ENCODE assay signal across 1 cellular context in the genomic region with DNA sequence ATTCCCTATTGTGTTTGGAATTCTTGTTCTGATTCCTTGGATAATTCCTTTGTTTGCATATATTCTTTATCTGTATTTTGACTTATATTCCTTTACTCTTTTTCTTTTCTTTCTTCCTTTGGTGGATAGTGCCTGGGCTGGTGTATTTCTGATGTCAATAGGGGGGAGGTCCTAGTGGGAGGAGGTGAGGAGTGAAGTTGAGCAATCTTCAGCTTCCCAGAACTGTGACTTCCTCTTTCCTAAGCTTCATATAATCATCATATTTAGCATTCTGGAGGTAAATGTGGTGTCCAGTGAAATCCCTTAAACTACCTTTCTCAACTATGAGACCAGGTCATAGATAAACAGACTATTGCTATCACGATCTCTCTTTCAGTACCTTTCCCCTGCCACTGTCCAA.
TF ChIP-seq lines count a peak whose summit lies in the region.

No MANE protein-coding gene starts in this region.

TF ChIP-seq in H1, 55 proteins besides CTCF, POLR2A, EP300 and RAD21:
- no peak for TF ChIP-seq JUN (IDR thresholded peaks at IDR 0.05; ENCODE audit: low read depth, low read length)
- TF ChIP-seq EGR1 (IDR thresholded peaks at IDR 0.05; ENCODE audit: borderline replicate concordance, low read depth, low read length) = no peak
- no peak for TF ChIP-seq RBBP5 (IDR thresholded peaks at IDR 0.05; ENCODE audit: borderline replicate concordance, low read depth, low read length)
- TF ChIP-seq KDM5A (IDR thresholded peaks at IDR 0.05; ENCODE audit: low read length) = no peak
- TF ChIP-seq CEBPB (IDR thresholded peaks at IDR 0.05; ENCODE audit: low read depth, low read length) = no peak
- TF ChIP-seq CHD1 (IDR thresholded peaks at IDR 0.05; ENCODE audit: low read depth, low read length) = no peak
- TF ChIP-seq RXRA (IDR thresholded peaks at IDR 0.05; ENCODE audit: insufficient read depth, low read depth, low read length) = no peak
- no peak for TF ChIP-seq TAF1 (IDR thresholded peaks at IDR 0.05; ENCODE audit: low read depth, low read length)
- no peak for TF ChIP-seq BACH1 (IDR thresholded peaks at IDR 0.05; ENCODE audit: low read length)
- no peak for TF ChIP-seq KDM4A (IDR thresholded peaks at IDR 0.05; ENCODE audit: low read depth, low read length, severe bottlenecking)
- TF ChIP-seq SUZ12 (IDR thresholded peaks at IDR 0.05; ENCODE audit: low read length) = no peak
TF ChIP-seq in H1: peak in this region for 0.
